32 cellular contexts compared by ENCODE assay signal in genomic region chr15:27863000-27863399, GRCh38.
"Had no signal": no experiment of that assay in that cellular context is flagged by ENCODE, and none has a peak within 500 bp of the region (broad histone marks: within the 10 kb centered on the region; RNA-seq: fewer than 3 reads in every experiment).

No MANE protein-coding gene starts in this region.

- H3K4me1 ChIP-seq: SJSA1 had no signal

- H3K9ac ChIP-seq: SK-N-SH had no signal

- H3K4me3 ChIP-seq: PC-9, SJSA1 had no signal

- H3K27me3 ChIP-seq: SJSA1 had no signal

- H3K4me2 ChIP-seq: PC-9, SK-N-SH had no signal

- H3K27ac ChIP-seq: PC-9, RWPE1, SJSA1 had no signal

- DNase-seq: Kasumi-1, MM.1S, NCI-H1048, NCI-H1092 treated with DMSO at 0.1 percent for 48 hours, NCI-H1105 treated with DMSO at 0.1 percent for 48 hours, NCI-H1417, NCI-H1436, NCI-H146, NCI-H1694, NCI-H187, NCI-H1930, NCI-H2029 treated with DMSO at 0.1 percent for 48 hours, NCI-H2081 treated with DMSO at 0.1 percent for 48 hours, NCI-H2107, NCI-H2171, NCI-H226, NCI-H446 treated with DMSO at 0.1 percent for 48 hours, NCI-H510A, NCI-H524, NCI-H526, NCI-H69, NCI-H748 treated with DMSO at 0.1 percent for 48 hours, NCI-H82, PC-9, Right ventricle myocardium superior, SHP77 treated with DMSO at 0.1 percent for 48 hours, SK-N-SH, SW 1271, T-helper 1 cell had no signal

- H2AFZ ChIP-seq: PC-9 had no signal

- ATAC-seq: Panc1 had no signal

- H3K36me3 ChIP-seq: SJSA1 had no signal
